1 cellular context compared by ENCODE assay signal in genomic region chr7:88132725-88133124, GRCh38.
TF ChIP-seq lines count a peak whose summit lies in the region.

No MANE protein-coding gene starts in this region.

TF ChIP-seq in GM12878, 131 proteins besides CTCF, POLR2A, EP300 and RAD21 (continued from another document and continues in another):
- TF ChIP-seq FOS (IDR thresholded peaks at IDR 0.05; ENCODE audit: borderline replicate concordance, extremely low read depth, insufficient read length) (no peak), ATF2 (IDR thresholded peaks at IDR 0.05; ENCODE audit: low read length) (no peak), JUNB (IDR thresholded peaks at IDR 0.05) (no peak), IRF4 (IDR thresholded peaks at IDR 0.05; ENCODE audit: low read depth, low read length) (no peak), BACH1 (IDR thresholded peaks at IDR 0.05; ENCODE audit: borderline replicate concordance) (peak; percentile 86; the same call in 1 of the 2 replicates), ATF7 (IDR thresholded peaks at IDR 0.05; ENCODE audit: low read depth) (peak; percentile 84), POLR2AphosphoS2 (IDR thresholded peaks at IDR 0.05; ENCODE audit: low read depth, low read length) (no peak), HSF1 (IDR thresholded peaks at IDR 0.05; ENCODE audit: low read depth, low read length) (no peak), STAT3 (IDR thresholded peaks at IDR 0.05; ENCODE audit: low read depth, low read length) (no peak), SPI1 (IDR thresholded peaks at IDR 0.05; ENCODE audit: borderline replicate concordance, insufficient read depth, low read depth, low read length) (peak; percentile 92), PML (IDR thresholded peaks at IDR 0.05; ENCODE audit: low read length) (no peak), ZBTB4 (CRISPR knock-in tag; IDR thresholded peaks at IDR 0.05) (no peak), GATAD2B (conservative IDR thresholded peaks at IDR 0.05; ENCODE audit: low read depth) (no peak), CBX3 (IDR thresholded peaks at IDR 0.05; ENCODE audit: borderline replicate concordance, low read depth) (no peak), SMAD1 (IDR thresholded peaks at IDR 0.05; ENCODE audit: low read depth, partially characterized antibody) (no peak), ASH2L (IDR thresholded peaks at IDR 0.05; ENCODE audit: borderline replicate concordance, low read depth) (no peak), YY1 (IDR thresholded peaks at IDR 0.05; ENCODE audit: low read depth, low read length) (no peak), TBL1XR1 (IDR thresholded peaks at IDR 0.05; ENCODE audit: low read depth, low read length) (no peak), MTA2 (IDR thresholded peaks at IDR 0.05; ENCODE audit: low read depth) (peak; percentile 86), PAX5 (IDR thresholded peaks at IDR 0.05; ENCODE audit: borderline replicate concordance, low read depth, low read length) (no peak), SMC3 (IDR thresholded peaks at IDR 0.05; ENCODE audit: borderline replicate concordance, low read length) (no peak), SIX5 (IDR thresholded peaks at IDR 0.05; ENCODE audit: low read depth, low read length, severe bottlenecking) (no peak), KDM1A (IDR thresholded peaks at IDR 0.05; ENCODE audit: borderline replicate concordance) (no peak), RFX5 (IDR thresholded peaks at IDR 0.05; ENCODE audit: low read depth, low read length) (no peak), YBX1 (IDR thresholded peaks at IDR 0.05) (no peak), FOXM1 (IDR thresholded peaks at IDR 0.05; ENCODE audit: low read depth, low read length) (no peak), BMI1 (IDR thresholded peaks at IDR 0.05; ENCODE audit: borderline replicate concordance) (peak; percentile 66; the same call in 1 of the 2 replicates), MEF2A (IDR thresholded peaks at IDR 0.05; ENCODE audit: insufficient read depth, low read depth, low read length) (0 out of 2 replicates have a peak, but pooled peaks have one; percentile 11), HDAC2 (IDR thresholded peaks at IDR 0.05) (no peak), ZNF622 (IDR thresholded peaks at IDR 0.05) (no peak), DPF2 (IDR thresholded peaks at IDR 0.05) (peak; percentile 91), EZH2 (IDR thresholded peaks at IDR 0.05; ENCODE audit: borderline replicate concordance, control insufficient read depth, low read depth, low read length) (no peak), IKZF2 (IDR thresholded peaks at IDR 0.05) (peak; percentile 49 to 77; a peak in 2 of 4 replicates), CHD1 (IDR thresholded peaks at IDR 0.05; ENCODE audit: low read depth, low read length) (no peak)
- TF ChIP-seq, protein P1, sequence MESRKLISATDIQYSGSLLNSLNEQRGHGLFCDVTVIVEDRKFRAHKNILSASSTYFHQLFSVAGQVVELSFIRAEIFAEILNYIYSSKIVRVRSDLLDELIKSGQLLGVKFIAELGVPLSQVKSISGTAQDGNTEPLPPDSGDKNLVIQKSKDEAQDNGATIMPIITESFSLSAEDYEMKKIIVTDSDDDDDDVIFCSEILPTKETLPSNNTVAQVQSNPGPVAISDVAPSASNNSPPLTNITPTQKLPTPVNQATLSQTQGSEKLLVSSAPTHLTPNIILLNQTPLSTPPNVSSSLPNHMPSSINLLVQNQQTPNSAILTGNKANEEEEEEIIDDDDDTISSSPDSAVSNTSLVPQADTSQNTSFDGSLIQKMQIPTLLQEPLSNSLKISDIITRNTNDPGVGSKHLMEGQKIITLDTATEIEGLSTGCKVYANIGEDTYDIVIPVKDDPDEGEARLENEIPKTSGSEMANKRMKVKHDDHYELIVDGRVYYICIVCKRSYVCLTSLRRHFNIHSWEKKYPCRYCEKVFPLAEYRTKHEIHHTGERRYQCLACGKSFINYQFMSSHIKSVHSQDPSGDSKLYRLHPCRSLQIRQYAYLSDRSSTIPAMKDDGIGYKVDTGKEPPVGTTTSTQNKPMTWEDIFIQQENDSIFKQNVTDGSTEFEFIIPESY (IDR thresholded peaks at IDR 0.05): no peak
- TF ChIP-seq, protein P2, sequence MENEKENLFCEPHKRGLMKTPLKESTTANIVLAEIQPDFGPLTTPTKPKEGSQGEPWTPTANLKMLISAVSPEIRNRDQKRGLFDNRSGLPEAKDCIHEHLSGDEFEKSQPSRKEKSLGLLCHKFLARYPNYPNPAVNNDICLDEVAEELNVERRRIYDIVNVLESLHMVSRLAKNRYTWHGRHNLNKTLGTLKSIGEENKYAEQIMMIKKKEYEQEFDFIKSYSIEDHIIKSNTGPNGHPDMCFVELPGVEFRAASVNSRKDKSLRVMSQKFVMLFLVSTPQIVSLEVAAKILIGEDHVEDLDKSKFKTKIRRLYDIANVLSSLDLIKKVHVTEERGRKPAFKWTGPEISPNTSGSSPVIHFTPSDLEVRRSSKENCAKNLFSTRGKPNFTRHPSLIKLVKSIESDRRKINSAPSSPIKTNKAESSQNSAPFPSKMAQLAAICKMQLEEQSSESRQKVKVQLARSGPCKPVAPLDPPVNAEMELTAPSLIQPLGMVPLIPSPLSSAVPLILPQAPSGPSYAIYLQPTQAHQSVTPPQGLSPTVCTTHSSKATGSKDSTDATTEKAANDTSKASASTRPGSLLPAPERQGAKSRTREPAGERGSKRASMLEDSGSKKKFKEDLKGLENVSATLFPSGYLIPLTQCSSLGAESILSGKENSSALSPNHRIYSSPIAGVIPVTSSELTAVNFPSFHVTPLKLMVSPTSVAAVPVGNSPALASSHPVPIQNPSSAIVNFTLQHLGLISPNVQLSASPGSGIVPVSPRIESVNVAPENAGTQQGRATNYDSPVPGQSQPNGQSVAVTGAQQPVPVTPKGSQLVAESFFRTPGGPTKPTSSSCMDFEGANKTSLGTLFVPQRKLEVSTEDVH (IDR thresholded peaks at IDR 0.05; ENCODE audit: low read depth, partially characterized antibody): no peak
- TF ChIP-seq, protein P3, sequence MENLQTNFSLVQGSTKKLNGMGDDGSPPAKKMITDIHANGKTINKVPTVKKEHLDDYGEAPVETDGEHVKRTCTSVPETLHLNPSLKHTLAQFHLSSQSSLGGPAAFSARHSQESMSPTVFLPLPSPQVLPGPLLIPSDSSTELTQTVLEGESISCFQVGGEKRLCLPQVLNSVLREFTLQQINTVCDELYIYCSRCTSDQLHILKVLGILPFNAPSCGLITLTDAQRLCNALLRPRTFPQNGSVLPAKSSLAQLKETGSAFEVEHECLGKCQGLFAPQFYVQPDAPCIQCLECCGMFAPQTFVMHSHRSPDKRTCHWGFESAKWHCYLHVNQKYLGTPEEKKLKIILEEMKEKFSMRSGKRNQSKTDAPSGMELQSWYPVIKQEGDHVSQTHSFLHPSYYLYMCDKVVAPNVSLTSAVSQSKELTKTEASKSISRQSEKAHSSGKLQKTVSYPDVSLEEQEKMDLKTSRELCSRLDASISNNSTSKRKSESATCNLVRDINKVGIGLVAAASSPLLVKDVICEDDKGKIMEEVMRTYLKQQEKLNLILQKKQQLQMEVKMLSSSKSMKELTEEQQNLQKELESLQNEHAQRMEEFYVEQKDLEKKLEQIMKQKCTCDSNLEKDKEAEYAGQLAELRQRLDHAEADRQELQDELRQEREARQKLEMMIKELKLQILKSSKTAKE (IDR thresholded peaks at IDR 0.05; ENCODE audit: low read depth, poor library complexity, severe bottlenecking): peak; percentile 23
- TF ChIP-seq, protein P4, sequence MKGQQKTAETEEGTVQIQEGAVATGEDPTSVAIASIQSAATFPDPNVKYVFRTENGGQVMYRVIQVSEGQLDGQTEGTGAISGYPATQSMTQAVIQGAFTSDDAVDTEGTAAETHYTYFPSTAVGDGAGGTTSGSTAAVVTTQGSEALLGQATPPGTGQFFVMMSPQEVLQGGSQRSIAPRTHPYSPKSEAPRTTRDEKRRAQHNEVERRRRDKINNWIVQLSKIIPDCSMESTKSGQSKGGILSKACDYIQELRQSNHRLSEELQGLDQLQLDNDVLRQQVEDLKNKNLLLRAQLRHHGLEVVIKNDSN (IDR thresholded peaks at IDR 0.05; ENCODE audit: borderline replicate concordance, extremely low read length, insufficient read depth, low read depth, low read length): no peak
- TF ChIP-seq, protein P5, sequence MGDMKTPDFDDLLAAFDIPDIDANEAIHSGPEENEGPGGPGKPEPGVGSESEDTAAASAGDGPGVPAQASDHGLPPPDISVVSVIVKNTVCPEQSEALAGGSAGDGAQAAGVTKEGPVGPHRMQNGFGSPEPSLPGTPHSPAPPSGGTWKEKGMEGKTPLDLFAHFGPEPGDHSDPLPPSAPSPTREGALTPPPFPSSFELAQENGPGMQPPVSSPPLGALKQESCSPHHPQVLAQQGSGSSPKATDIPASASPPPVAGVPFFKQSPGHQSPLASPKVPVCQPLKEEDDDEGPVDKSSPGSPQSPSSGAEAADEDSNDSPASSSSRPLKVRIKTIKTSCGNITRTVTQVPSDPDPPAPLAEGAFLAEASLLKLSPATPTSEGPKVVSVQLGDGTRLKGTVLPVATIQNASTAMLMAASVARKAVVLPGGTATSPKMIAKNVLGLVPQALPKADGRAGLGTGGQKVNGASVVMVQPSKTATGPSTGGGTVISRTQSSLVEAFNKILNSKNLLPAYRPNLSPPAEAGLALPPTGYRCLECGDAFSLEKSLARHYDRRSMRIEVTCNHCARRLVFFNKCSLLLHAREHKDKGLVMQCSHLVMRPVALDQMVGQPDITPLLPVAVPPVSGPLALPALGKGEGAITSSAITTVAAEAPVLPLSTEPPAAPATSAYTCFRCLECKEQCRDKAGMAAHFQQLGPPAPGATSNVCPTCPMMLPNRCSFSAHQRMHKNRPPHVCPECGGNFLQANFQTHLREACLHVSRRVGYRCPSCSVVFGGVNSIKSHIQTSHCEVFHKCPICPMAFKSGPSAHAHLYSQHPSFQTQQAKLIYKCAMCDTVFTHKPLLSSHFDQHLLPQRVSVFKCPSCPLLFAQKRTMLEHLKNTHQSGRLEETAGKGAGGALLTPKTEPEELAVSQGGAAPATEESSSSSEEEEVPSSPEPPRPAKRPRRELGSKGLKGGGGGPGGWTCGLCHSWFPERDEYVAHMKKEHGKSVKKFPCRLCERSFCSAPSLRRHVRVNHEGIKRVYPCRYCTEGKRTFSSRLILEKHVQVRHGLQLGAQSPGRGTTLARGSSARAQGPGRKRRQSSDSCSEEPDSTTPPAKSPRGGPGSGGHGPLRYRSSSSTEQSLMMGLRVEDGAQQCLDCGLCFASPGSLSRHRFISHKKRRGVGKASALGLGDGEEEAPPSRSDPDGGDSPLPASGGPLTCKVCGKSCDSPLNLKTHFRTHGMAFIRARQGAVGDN (IDR thresholded peaks at IDR 0.05): no peak
- TF ChIP-seq, protein P6, sequence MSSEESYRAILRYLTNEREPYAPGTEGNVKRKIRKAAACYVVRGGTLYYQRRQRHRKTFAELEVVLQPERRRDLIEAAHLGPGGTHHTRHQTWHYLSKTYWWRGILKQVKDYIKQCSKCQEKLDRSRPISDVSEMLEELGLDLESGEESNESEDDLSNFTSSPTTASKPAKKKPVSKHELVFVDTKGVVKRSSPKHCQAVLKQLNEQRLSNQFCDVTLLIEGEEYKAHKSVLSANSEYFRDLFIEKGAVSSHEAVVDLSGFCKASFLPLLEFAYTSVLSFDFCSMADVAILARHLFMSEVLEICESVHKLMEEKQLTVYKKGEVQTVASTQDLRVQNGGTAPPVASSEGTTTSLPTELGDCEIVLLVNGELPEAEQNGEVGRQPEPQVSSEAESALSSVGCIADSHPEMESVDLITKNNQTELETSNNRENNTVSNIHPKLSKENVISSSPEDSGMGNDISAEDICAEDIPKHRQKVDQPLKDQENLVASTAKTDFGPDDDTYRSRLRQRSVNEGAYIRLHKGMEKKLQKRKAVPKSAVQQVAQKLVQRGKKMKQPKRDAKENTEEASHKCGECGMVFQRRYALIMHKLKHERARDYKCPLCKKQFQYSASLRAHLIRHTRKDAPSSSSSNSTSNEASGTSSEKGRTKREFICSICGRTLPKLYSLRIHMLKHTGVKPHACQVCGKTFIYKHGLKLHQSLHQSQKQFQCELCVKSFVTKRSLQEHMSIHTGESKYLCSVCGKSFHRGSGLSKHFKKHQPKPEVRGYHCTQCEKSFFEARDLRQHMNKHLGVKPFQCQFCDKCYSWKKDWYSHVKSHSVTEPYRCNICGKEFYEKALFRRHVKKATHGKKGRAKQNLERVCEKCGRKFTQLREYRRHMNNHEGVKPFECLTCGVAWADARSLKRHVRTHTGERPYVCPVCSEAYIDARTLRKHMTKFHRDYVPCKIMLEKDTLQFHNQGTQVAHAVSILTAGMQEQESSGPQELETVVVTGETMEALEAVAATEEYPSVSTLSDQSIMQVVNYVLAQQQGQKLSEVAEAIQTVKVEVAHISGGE (CRISPR knock-in tag; IDR thresholded peaks at IDR 0.05): no peak
